1 cellular context compared by ENCODE assay signal in the genomic region with DNA sequence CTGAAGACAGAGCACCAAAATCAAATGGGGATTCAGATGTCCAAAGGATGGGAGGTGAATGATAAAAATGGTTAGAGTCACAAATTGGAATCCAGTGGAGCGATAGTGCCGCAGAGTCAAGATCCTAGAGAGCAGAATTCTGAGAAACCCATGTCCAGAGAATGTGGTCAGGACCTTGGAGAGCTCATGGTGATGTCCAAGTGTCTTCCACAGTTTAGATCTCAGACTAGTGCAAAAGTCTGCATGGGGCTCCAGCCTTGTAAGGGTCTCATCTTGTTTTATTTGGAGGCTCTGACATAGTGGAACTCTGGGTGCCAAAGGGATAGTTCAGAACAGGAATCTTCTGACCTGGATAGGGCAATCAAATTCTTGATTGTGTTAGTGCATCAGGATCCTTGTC.
A peak's percentile ranks its signal among the peaks of the same experiment; 100 is the strongest.
TF ChIP-seq lines count a peak whose summit lies in the region.

No MANE protein-coding gene starts in this region.

TF ChIP-seq in K562, 482 proteins besides CTCF, POLR2A, EP300 and RAD21 (continued from another document and continues in another):
- TF ChIP-seq, protein P1, sequence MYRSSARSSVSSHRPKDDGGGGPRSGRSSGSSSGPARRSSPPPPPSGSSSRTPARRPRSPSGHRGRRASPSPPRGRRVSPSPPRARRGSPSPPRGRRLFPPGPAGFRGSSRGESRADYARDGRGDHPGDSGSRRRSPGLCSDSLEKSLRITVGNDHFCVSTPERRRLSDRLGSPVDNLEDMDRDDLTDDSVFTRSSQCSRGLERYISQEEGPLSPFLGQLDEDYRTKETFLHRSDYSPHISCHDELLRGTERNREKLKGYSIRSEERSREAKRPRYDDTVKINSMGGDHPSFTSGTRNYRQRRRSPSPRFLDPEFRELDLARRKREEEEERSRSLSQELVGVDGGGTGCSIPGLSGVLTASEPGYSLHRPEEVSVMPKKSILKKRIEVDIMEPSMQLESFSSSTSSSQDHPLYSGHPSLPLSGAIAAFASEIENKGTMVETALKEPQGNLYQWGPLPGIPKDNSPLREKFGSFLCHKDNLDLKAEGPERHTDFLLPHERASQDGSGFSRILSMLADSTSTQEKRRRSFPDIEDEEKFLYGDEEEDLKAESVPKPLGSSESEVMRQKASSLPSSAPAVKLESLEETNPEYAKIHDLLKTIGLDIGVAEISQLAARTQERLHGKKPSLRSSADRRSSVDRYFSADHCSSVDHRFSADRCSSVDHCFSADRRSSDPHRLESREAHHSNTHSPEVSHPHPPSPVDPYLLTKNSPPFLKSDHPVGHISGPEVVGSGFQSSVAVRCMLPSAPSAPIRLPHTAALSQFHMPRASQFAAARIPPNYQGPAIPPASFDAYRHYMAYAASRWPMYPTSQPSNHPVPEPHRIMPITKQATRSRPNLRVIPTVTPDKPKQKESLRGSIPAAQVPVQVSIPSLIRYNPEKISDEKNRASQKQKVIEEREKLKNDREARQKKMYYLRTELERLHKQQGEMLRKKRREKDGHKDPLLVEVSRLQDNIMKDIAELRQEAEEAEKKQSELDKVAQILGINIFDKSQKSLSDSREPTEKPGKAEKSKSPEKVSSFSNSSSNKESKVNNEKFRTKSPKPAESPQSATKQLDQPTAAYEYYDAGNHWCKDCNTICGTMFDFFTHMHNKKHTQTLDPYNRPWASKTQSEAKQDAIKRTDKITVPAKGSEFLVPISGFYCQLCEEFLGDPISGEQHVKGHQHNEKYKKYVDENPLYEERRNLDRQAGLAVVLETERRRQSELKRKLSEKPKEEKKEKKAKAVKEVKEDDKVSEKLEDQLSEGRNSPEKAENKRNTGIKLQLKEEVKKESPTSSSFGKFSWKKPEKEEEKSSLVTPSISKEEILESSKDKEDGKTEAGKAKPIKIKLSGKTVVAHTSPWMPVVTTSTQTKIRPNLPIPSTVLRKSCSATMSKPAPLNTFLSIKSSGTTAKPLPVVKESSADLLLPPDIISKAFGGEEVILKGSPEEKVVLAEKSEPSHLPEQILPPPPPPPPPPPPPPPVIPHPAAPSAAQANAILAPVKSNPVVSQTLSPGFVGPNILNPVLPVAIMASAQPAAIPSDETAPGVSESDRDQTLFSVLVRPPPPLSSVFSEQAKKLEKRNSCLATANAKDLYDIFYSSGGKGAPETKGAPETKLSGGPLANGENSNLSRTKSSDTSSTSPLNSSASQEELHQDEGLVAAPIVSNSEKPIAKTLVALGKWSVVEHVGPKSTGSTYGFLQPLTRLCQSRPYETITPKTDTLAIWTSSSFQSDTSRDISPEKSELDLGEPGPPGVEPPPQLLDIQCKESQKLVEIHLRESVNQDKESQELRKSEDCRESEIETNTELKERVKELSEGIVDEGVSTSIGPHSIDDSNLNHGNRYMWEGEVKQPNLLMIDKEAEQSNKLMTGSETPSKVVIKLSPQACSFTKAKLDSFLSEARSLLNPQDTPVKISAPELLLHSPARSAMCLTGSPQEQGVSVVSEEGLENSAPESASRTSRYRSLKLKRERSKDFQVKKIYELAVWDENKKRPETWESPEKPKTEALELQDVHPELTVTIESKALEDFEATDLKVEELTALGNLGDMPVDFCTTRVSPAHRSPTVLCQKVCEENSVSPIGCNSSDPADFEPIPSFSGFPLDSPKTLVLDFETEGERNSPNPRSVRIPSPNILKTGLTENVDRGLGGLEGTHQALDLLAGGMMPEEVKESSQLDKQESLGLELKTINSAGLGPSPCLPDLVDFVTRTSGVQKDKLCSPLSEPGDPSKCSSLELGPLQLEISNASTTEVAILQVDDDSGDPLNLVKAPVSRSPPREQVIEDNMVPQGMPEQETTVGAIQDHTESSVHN (IDR thresholded peaks at IDR 0.05; ENCODE audit: borderline replicate concordance in 1 of 2, low read depth in 1 of 2), result no peak
- TF ChIP-seq PYGO2 (tag; IDR thresholded peaks at IDR 0.05), result no peak
- no peak for TF ChIP-seq SAP30 (IDR thresholded peaks at IDR 0.05; ENCODE audit: borderline replicate concordance, insufficient read depth, low read depth, low read length, poor library complexity, severe bottlenecking)
- no peak for TF ChIP-seq JUN (IDR thresholded peaks at IDR 0.05; ENCODE audit: borderline replicate concordance, low read depth, low read length)
- TF ChIP-seq JUN (CRISPR knock-in tag; IDR thresholded peaks at IDR 0.05; ENCODE audit: borderline replicate concordance), result no peak
- 0 out of 2 replicates have a peak, but pooled peaks have one; percentile 30 for TF ChIP-seq HDAC2 (IDR thresholded peaks at IDR 0.05)
- TF ChIP-seq HNRNPUL1 (IDR thresholded peaks at IDR 0.05; ENCODE audit: low read length), result no peak
- TF ChIP-seq, protein P2, sequence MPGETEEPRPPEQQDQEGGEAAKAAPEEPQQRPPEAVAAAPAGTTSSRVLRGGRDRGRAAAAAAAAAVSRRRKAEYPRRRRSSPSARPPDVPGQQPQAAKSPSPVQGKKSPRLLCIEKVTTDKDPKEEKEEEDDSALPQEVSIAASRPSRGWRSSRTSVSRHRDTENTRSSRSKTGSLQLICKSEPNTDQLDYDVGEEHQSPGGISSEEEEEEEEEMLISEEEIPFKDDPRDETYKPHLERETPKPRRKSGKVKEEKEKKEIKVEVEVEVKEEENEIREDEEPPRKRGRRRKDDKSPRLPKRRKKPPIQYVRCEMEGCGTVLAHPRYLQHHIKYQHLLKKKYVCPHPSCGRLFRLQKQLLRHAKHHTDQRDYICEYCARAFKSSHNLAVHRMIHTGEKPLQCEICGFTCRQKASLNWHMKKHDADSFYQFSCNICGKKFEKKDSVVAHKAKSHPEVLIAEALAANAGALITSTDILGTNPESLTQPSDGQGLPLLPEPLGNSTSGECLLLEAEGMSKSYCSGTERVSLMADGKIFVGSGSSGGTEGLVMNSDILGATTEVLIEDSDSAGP (CRISPR knock-in tag; IDR thresholded peaks at IDR 0.05), result no peak
- TF ChIP-seq FUS (optimal IDR thresholded peaks at IDR 0.05; ENCODE audit: low read depth, low read length), result no peak
- TF ChIP-seq ZKSCAN8 (CRISPR knock-in tag; IDR thresholded peaks at IDR 0.05), result 0 out of 2 replicates have a peak, but pooled peaks have one; percentile 25
- TF ChIP-seq TEAD2 (tag; IDR thresholded peaks at IDR 0.05), result peak; percentile 79
- TF ChIP-seq ZNF3 (CRISPR knock-in tag; IDR thresholded peaks at IDR 0.05), result no peak
- TF ChIP-seq, protein P3, sequence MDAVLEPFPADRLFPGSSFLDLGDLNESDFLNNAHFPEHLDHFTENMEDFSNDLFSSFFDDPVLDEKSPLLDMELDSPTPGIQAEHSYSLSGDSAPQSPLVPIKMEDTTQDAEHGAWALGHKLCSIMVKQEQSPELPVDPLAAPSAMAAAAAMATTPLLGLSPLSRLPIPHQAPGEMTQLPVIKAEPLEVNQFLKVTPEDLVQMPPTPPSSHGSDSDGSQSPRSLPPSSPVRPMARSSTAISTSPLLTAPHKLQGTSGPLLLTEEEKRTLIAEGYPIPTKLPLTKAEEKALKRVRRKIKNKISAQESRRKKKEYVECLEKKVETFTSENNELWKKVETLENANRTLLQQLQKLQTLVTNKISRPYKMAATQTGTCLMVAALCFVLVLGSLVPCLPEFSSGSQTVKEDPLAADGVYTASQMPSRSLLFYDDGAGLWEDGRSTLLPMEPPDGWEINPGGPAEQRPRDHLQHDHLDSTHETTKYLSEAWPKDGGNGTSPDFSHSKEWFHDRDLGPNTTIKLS (IDR thresholded peaks at IDR 0.05; ENCODE audit: borderline replicate concordance, low read depth), result no peak
- TF ChIP-seq CHCHD3 (CRISPR knock-in tag; IDR thresholded peaks at IDR 0.05), result no peak
- TF ChIP-seq ZKSCAN3 (CRISPR knock-in tag; IDR thresholded peaks at IDR 0.05), result no peak
- no peak for TF ChIP-seq KLF13 (tag; IDR thresholded peaks at IDR 0.05; ENCODE audit: borderline replicate concordance, low read depth)
- no peak for TF ChIP-seq HIVEP1 (CRISPR knock-in tag; IDR thresholded peaks at IDR 0.05)
- no peak for TF ChIP-seq RBM25 (IDR thresholded peaks at IDR 0.05; ENCODE audit: low read depth, low read length, severe bottlenecking)
- TF ChIP-seq ZNF644 (tag; IDR thresholded peaks at IDR 0.05; ENCODE audit: low read depth), result peak; percentile 65; the same call in 1 of the 2 replicates
- no peak for TF ChIP-seq ZSCAN29 (IDR thresholded peaks at IDR 0.05)
- no peak for TF ChIP-seq ZNF253 (CRISPR knock-in tag; conservative IDR thresholded peaks at IDR 0.05)
- no peak for TF ChIP-seq EGR1 (conservative IDR thresholded peaks at IDR 0.05)
- TF ChIP-seq, protein P4, sequence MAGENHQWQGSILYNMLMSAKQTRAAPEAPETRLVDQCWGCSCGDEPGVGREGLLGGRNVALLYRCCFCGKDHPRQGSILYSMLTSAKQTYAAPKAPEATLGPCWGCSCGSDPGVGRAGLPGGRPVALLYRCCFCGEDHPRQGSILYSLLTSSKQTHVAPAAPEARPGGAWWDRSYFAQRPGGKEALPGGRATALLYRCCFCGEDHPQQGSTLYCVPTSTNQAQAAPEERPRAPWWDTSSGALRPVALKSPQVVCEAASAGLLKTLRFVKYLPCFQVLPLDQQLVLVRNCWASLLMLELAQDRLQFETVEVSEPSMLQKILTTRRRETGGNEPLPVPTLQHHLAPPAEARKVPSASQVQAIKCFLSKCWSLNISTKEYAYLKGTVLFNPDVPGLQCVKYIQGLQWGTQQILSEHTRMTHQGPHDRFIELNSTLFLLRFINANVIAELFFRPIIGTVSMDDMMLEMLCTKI (IDR thresholded peaks at IDR 0.05; ENCODE audit: partially characterized antibody), result no peak
- TF ChIP-seq PCBP1 (IDR thresholded peaks at IDR 0.05; ENCODE audit: low read depth, low read length, poor library complexity, severe bottlenecking), result no peak
- TF ChIP-seq, protein P5, sequence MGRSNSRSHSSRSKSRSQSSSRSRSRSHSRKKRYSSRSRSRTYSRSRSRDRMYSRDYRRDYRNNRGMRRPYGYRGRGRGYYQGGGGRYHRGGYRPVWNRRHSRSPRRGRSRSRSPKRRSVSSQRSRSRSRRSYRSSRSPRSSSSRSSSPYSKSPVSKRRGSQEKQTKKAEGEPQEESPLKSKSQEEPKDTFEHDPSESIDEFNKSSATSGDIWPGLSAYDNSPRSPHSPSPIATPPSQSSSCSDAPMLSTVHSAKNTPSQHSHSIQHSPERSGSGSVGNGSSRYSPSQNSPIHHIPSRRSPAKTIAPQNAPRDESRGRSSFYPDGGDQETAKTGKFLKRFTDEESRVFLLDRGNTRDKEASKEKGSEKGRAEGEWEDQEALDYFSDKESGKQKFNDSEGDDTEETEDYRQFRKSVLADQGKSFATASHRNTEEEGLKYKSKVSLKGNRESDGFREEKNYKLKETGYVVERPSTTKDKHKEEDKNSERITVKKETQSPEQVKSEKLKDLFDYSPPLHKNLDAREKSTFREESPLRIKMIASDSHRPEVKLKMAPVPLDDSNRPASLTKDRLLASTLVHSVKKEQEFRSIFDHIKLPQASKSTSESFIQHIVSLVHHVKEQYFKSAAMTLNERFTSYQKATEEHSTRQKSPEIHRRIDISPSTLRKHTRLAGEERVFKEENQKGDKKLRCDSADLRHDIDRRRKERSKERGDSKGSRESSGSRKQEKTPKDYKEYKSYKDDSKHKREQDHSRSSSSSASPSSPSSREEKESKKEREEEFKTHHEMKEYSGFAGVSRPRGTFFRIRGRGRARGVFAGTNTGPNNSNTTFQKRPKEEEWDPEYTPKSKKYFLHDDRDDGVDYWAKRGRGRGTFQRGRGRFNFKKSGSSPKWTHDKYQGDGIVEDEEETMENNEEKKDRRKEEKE (IDR thresholded peaks at IDR 0.05; ENCODE audit: borderline replicate concordance in 1 of 2, control insufficient read depth in 1 of 2, low read depth in 2 of 2, low read length in 1 of 2), result no peak
- TF ChIP-seq ZNF766 (CRISPR knock-in tag; conservative IDR thresholded peaks at IDR 0.05), result peak; percentile 83
- 0 out of 2 replicates have a peak, but pooled peaks have one; percentile 24 for TF ChIP-seq ZNF79 (CRISPR knock-in tag; IDR thresholded peaks at IDR 0.05; ENCODE audit: low read depth)
- TF ChIP-seq ARID1B (IDR thresholded peaks at IDR 0.05), result no peak
- peak; percentile 93 for TF ChIP-seq MIER1 (IDR thresholded peaks at IDR 0.05; ENCODE audit: low read depth)
- no peak for TF ChIP-seq ZNF239 (CRISPR knock-in tag; IDR thresholded peaks at IDR 0.05)
- TF ChIP-seq RHOXF2B (CRISPR knock-in tag; conservative IDR thresholded peaks at IDR 0.05), result no peak
- TF ChIP-seq PHF21A (IDR thresholded peaks at IDR 0.05; ENCODE audit: borderline replicate concordance, low read depth), result no peak
- TF ChIP-seq, protein P6, sequence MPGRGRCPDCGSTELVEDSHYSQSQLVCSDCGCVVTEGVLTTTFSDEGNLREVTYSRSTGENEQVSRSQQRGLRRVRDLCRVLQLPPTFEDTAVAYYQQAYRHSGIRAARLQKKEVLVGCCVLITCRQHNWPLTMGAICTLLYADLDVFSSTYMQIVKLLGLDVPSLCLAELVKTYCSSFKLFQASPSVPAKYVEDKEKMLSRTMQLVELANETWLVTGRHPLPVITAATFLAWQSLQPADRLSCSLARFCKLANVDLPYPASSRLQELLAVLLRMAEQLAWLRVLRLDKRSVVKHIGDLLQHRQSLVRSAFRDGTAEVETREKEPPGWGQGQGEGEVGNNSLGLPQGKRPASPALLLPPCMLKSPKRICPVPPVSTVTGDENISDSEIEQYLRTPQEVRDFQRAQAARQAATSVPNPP (IDR thresholded peaks at IDR 0.05; ENCODE audit: borderline replicate concordance, insufficient read depth, insufficient read length), result no peak
- TF ChIP-seq, protein P7, sequence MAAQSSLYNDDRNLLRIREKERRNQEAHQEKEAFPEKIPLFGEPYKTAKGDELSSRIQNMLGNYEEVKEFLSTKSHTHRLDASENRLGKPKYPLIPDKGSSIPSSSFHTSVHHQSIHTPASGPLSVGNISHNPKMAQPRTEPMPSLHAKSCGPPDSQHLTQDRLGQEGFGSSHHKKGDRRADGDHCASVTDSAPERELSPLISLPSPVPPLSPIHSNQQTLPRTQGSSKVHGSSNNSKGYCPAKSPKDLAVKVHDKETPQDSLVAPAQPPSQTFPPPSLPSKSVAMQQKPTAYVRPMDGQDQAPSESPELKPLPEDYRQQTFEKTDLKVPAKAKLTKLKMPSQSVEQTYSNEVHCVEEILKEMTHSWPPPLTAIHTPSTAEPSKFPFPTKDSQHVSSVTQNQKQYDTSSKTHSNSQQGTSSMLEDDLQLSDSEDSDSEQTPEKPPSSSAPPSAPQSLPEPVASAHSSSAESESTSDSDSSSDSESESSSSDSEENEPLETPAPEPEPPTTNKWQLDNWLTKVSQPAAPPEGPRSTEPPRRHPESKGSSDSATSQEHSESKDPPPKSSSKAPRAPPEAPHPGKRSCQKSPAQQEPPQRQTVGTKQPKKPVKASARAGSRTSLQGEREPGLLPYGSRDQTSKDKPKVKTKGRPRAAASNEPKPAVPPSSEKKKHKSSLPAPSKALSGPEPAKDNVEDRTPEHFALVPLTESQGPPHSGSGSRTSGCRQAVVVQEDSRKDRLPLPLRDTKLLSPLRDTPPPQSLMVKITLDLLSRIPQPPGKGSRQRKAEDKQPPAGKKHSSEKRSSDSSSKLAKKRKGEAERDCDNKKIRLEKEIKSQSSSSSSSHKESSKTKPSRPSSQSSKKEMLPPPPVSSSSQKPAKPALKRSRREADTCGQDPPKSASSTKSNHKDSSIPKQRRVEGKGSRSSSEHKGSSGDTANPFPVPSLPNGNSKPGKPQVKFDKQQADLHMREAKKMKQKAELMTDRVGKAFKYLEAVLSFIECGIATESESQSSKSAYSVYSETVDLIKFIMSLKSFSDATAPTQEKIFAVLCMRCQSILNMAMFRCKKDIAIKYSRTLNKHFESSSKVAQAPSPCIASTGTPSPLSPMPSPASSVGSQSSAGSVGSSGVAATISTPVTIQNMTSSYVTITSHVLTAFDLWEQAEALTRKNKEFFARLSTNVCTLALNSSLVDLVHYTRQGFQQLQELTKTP (IDR thresholded peaks at IDR 0.05; ENCODE audit: low read depth in 1 of 2, partially characterized antibody in 2 of 2), result peak in 1 of 2 experiments; percentile 73
- TF ChIP-seq, protein P8, sequence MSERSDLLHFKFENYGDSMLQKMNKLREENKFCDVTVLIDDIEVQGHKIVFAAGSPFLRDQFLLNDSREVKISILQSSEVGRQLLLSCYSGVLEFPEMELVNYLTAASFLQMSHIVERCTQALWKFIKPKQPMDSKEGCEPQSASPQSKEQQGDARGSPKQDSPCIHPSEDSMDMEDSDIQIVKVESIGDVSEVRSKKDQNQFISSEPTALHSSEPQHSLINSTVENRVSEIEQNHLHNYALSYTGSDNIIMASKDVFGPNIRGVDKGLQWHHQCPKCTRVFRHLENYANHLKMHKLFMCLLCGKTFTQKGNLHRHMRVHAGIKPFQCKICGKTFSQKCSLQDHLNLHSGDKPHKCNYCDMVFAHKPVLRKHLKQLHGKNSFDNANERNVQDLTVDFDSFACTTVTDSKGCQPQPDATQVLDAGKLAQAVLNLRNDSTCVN (CRISPR knock-in tag; IDR thresholded peaks at IDR 0.05), result no peak
